ENCODE assay signal across 8 cellular contexts in the genomic region with DNA sequence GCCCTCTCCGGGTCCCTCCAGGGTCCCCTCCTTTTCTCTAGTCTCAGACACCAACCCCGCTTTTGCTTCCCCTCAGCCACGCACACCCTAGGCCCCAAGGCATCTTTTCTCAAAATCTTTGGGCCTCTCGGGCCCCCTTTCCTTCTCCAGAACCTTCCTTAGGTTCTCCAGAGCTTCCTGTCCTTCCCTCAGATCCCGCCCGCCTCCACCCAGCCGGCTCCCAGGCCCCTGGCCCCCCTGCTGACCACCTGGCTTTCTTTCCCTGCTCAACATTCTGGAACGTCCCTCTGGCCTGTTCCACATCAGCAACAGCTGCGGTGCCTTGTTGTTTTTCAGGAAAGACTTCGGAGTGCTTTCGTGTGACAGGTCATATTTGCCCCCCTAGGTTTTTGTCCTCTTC. TPM values are rescaled to one million over a fixed set of nuclear protein-coding genes. Genes with fewer than 3 reads are reported as not detected.
DNase-seq lines count a peak whose midpoint lies in the region; TF ChIP-seq lines count a peak whose summit lies in the region.

No MANE protein-coding gene starts in this region.

- H3K4me3 Mint-ChIP-seq in activated naive CD4-positive, alpha-beta T cell treated with anti-CD3 and anti-CD28 coated beads, Interleukin-2, amount 10 ng/mL, durations not matched to agents 7 days and 5 days, result peak overlapping the region; percentile 97

- H3K9me3 ChIP-seq in mammary epithelial cell (replicated peaks; ENCODE audit: insufficient read depth, low read length), result no peaks in the 10 kb centered on the region
- H3K9me3 ChIP-seq in mesenchymal stem cell (ENCODE audit: control insufficient read depth, low read length), result no peaks in the 10 kb centered on the region
- H3K9me3 ChIP-seq in uterus, result no peaks in the 10 kb centered on the region

- H3K36me3 ChIP-seq in mammary epithelial cell (ENCODE audit: insufficient read depth, low read length) (peaks cover 4% of the 10 kb centered on the region), mesenchymal stem cell (ENCODE audit: control insufficient read depth in 1 of 2, insufficient read depth in 2 of 2, low read depth in 1 of 2, low read length in 2 of 2) (peaks cover 12 to 14% of the 10 kb centered on the region in 2 experiments), uterus (no peaks in the 10 kb centered on the region)

- peak overlapping the region in 1 of 2 experiments; percentile 87 for H3K14ac ChIP-seq in mesenchymal stem cell (ENCODE audit: low read length in 2 of 2)

- H3K23ac ChIP-seq in mesenchymal stem cell (ENCODE audit: low read length in 2 of 2), result no peak overlapping the region

- 20% methylated on average over 1 of the region's 11 CpGs for WGBS in mammary epithelial cell (ENCODE audit: low coverage, missing lambda C conversion rate)
- 45% methylated on average over 10 of the region's 11 CpGs for WGBS in mesenchymal stem cell

- no peak overlapping the region for H2AFZ ChIP-seq in mammary epithelial cell (ENCODE audit: low read depth, low read length)
- no peak overlapping the region for H2AFZ ChIP-seq in mesenchymal stem cell (ENCODE audit: low read depth, low read length)

- peak overlapping the region; percentile 89 for H3K27ac Mint-ChIP-seq in activated naive CD4-positive, alpha-beta T cell treated with anti-CD3 and anti-CD28 coated beads, Interleukin-2, amount 10 ng/mL, durations not matched to agents 7 days and 5 days

- peaks cover 47% of the 10 kb centered on the region for H3K36me3 Mint-ChIP-seq in activated naive CD4-positive, alpha-beta T cell treated with anti-CD3 and anti-CD28 coated beads, Interleukin-2, amount 10 ng/mL, durations not matched to agents 7 days and 5 days

- H4K8ac ChIP-seq in mesenchymal stem cell (ENCODE audit: low read length), result no peak overlapping the region

- in situ Hi-C loops in mammary epithelial cell (cut with MboI; ENCODE audit: low sequenced_read_pairs in 2 of 2), result no loop called here
- in situ Hi-C loops in GM13977 (cut with MboI; ENCODE audit: low pct_unique_long_range_greater_than_20kb, low sequenced_read_pairs, unreplicated experiment), result no loop called here

- dilution Hi-C loops in mammary epithelial cell (cut with HindIII; ENCODE audit: low sequenced_read_pairs), result no loop called here

- H3K4me1 Mint-ChIP-seq in activated naive CD4-positive, alpha-beta T cell treated with anti-CD3 and anti-CD28 coated beads, Interleukin-2, amount 10 ng/mL, durations not matched to agents 7 days and 5 days, result peaks cover 69% of the 10 kb centered on the region

- intact Hi-C loops in mammary epithelial cell (cut with micrococcal nuclease), result no loop called here
- intact Hi-C loops in uterus (cut with DNase I; ENCODE audit: low total_unique reads), result no loop called here

- H3K4me1 ChIP-seq in mammary epithelial cell (ENCODE audit: insufficient read depth, low read length) (peaks cover 12% of the 10 kb centered on the region), mesenchymal stem cell (ENCODE audit: control insufficient read depth, insufficient read depth, low read depth, low read length) (peaks cover 25% of the 10 kb centered on the region), uterus (peaks cover 10 to 20% of the 10 kb centered on the region in 2 donors)

- H3K9me3 Mint-ChIP-seq in activated naive CD4-positive, alpha-beta T cell treated with anti-CD3 and anti-CD28 coated beads, Interleukin-2, amount 10 ng/mL, durations not matched to agents 7 days and 5 days, result no peaks in the 10 kb centered on the region

- CTCF ChIA-PET in activated naive CD4-positive, alpha-beta T cell treated with anti-CD3 and anti-CD28 coated beads, Interleukin-2, amount 10 ng/mL, durations not matched to agents 7 days and 5 days (lab: Charles Lee), result interaction anchor here (1.2 to 1.7 kb wide), 2 partner anchors 17 to 18 kb away, joined by 4 to 5 read pairs; no protein-coding TSS in a partner anchor
- CTCF ChIA-PET in mammary epithelial cell (lab: Charles Lee; ENCODE audit: low non-redundant PET), result no interaction called here

- H3K4me3 ChIP-seq in mammary epithelial cell (replicated peaks in 1 of 3; ENCODE audit: insufficient read depth in 1 of 3, low read depth in 2 of 3, low read length in 3 of 3) (peak overlapping the region; percentile 42 to 63 (median 51)), mesenchymal stem cell (ENCODE audit: insufficient read depth in 1 of 2, low read depth in 1 of 2, low read length in 2 of 2) (peak overlapping the region; percentile 81 to 85), uterus (peak overlapping the region; percentile 82 to 87)

- no peaks in the 10 kb centered on the region for H3K27me3 ChIP-seq in mammary epithelial cell (ENCODE audit: insufficient read depth, low read length)
- no peaks in the 10 kb centered on the region for H3K27me3 ChIP-seq in mesenchymal stem cell (ENCODE audit: control insufficient read depth in 1 of 2, insufficient read depth in 1 of 2, low read length in 2 of 2)
- H3K27me3 ChIP-seq in uterus, result no peaks in the 10 kb centered on the region

- no peak for DNase-seq in activated naive CD4-positive, alpha-beta T cell treated with anti-CD3 and anti-CD28 coated beads, Interleukin-2, amount 10 ng/mL, durations not matched to agents 7 days and 5 days
- DNase-seq in activated naive CD4-positive, alpha-beta T cell treated with anti-CD3 and anti-CD28 coated beads, Interleukin-2, amount 50 U/mL, for 16 hours, result no peak
- DNase-seq in mammary epithelial cell (no peak), mesenchymal stem cell (no peak), uterus (no peak), GM13977 (ENCODE audit: low spot score) (no peak), NCI-H510A (lab: John Stamatoyannopoulos, UW) (no peak), HK-2 (ENCODE audit: unreplicated experiment) (no peak)

- peak overlapping the region; percentile 1 for H2BK120ac ChIP-seq in mesenchymal stem cell (ENCODE audit: low read depth, low read length)

- H2BK12ac ChIP-seq in mesenchymal stem cell (ENCODE audit: low read length in 2 of 2), result no peak overlapping the region

- no peaks in the 10 kb centered on the region for H4K20me1 ChIP-seq in mammary epithelial cell (ENCODE audit: insufficient read depth, low read length)

- no peak overlapping the region for H3K18ac ChIP-seq in mesenchymal stem cell (ENCODE audit: low read depth in 1 of 2, low read length in 2 of 2)

- BruUV-seq in mammary epithelial cell (replicated peaks; lab: Mats Ljungman, UMichigan), result no TSS peak

- H3K4me2 ChIP-seq in mammary epithelial cell (ENCODE audit: insufficient read depth, low read depth, low read length), result peak overlapping the region; percentile 79
- H3K4me2 ChIP-seq in mesenchymal stem cell (ENCODE audit: low read length, poor library complexity, severe bottlenecking), result peak overlapping the region; percentile 97

- no peak overlapping the region for H2BK5ac ChIP-seq in mesenchymal stem cell (ENCODE audit: low read depth, low read length, poor library complexity, severe bottlenecking)

- H3K9ac ChIP-seq in mammary epithelial cell (ENCODE audit: insufficient read depth, low read length), result no peak overlapping the region
- H3K9ac ChIP-seq in mesenchymal stem cell (ENCODE audit: low read length), result peak overlapping the region; percentile 84

- H3K4ac ChIP-seq in mesenchymal stem cell (ENCODE audit: low read depth in 1 of 2, low read length in 2 of 2), result no peak overlapping the region

- no peak for TF ChIP-seq POLR2A in uterus (IDR thresholded peaks at IDR 0.05)

- H3K27me3 Mint-ChIP-seq in activated naive CD4-positive, alpha-beta T cell treated with anti-CD3 and anti-CD28 coated beads, Interleukin-2, amount 10 ng/mL, durations not matched to agents 7 days and 5 days, result no peaks in the 10 kb centered on the region

- H3K27ac ChIP-seq in mammary epithelial cell (ENCODE audit: insufficient read depth, low read depth, low read length) (no peak overlapping the region), mesenchymal stem cell (ENCODE audit: low read length, poor library complexity, severe bottlenecking) (no peak overlapping the region), uterus (peak overlapping the region; percentile 89 to 90)

- no peak overlapping the region for H2BK15ac ChIP-seq in mesenchymal stem cell (ENCODE audit: low read depth, poor library complexity, severe bottlenecking)

- TF ChIP-seq CTCF in mammary epithelial cell (conservative IDR thresholded peaks at IDR 0.05 in 1 of 2, IDR thresholded peaks at IDR 0.05 in 1 of 2; ENCODE audit: extremely low read depth in 1 of 2, insufficient read depth in 1 of 2, low read depth in 1 of 2, low read length in 2 of 2), result no peak
- no peak for TF ChIP-seq CTCF in uterus (IDR thresholded peaks at IDR 0.05)
- no peak for TF ChIP-seq CTCF in GM13977 (IDR thresholded peaks at IDR 0.05; ENCODE audit: extremely low read depth, insufficient read depth, missing control alignments)

- no peak overlapping the region for H2AK5ac ChIP-seq in mesenchymal stem cell (ENCODE audit: low read length, severe bottlenecking)

- no peak overlapping the region for H4K91ac ChIP-seq in mesenchymal stem cell (ENCODE audit: low read length)

- H3K79me1 ChIP-seq in mesenchymal stem cell (replicated peaks; ENCODE audit: low read length, poor library complexity, severe bottlenecking), result peaks cover 27% of the 10 kb centered on the region

- peaks cover 51% of the 10 kb centered on the region for H3K79me2 ChIP-seq in mammary epithelial cell (ENCODE audit: insufficient read depth, low read length)

RNA-seq across cellular contexts. Expression of a gene that starts 1.2 kb away (rescaled TPM):
- 10 to 100 TPM; 14.2 to 20.2 TPM for total RNA-seq in mammary epithelial cell
- 24.5 TPM for polyA plus RNA-seq in mammary epithelial cell
- 19.8 TPM for polyA minus RNA-seq in mammary epithelial cell
- polyA plus RNA-seq in mesenchymal stem cell (2013, experiment 1 of 2), result 24.7 TPM
- polyA plus RNA-seq in mesenchymal stem cell (2013, experiment 2 of 2), result 24.1 TPM
- 10 to 100 TPM in 2 of 4 donors, 1 to 10 TPM in 2; 1.2 to 19.8 (median 8.0) TPM for total RNA-seq in uterus

RNA-seq across cellular contexts. Expression of a gene that starts 35.3 kb away (rescaled TPM):
- total RNA-seq in mammary epithelial cell (1,000 to 10,000 TPM; 1,135 to 2,555 TPM), uterus (under 1 TPM in 2 of 4 donors, not detected in 2; 0.55 to 0.83 TPM)
- polyA plus RNA-seq in mammary epithelial cell, result 2,641 TPM
- 1,141 TPM for polyA minus RNA-seq in mammary epithelial cell
- 0.03 TPM for polyA plus RNA-seq in mesenchymal stem cell (2013, experiment 1 of 2)
- not detected for polyA plus RNA-seq in mesenchymal stem cell (2013, experiment 2 of 2)

RNA-seq across cellular contexts. Expression of a gene that starts 39.9 kb away (rescaled TPM):
- total RNA-seq in mammary epithelial cell (10 to 100 TPM; 18.0 to 19.2 TPM), uterus (10 to 100 TPM in 2 of 4 donors, 1 to 10 TPM in 2; 9.5 to 20.3 (median 12.4) TPM)
- polyA plus RNA-seq in mammary epithelial cell, result 19.1 TPM
- 10.1 TPM for polyA minus RNA-seq in mammary epithelial cell
- polyA plus RNA-seq in mesenchymal stem cell (2013, experiment 1 of 2), result 8.1 TPM
- polyA plus RNA-seq in mesenchymal stem cell (2013, experiment 2 of 2), result 8.6 TPM

Comparison
In these comparisons a context has a peak if more than half of its experiments do, and no peak if none do; other contexts are left out.
1. H3K27ac ChIP-seq: peak in uterus (2 of 2); none in mammary epithelial cell (single experiment) and mesenchymal stem cell (single experiment).
2. RNA of a gene that starts 35.3 kb away (total RNA-seq): 1,135 to 2,555 TPM in mammary epithelial cell; 0.55 to 0.83 TPM in uterus; every median in the first group is over 100 times any median in the second.
3. Peak in every context shown above with its lines, with median percentiles within 50 percentile points of each other: H3K4me3 ChIP-seq.